Comparison of ENCODE assay signal across 1 cellular context in the genomic region with DNA sequence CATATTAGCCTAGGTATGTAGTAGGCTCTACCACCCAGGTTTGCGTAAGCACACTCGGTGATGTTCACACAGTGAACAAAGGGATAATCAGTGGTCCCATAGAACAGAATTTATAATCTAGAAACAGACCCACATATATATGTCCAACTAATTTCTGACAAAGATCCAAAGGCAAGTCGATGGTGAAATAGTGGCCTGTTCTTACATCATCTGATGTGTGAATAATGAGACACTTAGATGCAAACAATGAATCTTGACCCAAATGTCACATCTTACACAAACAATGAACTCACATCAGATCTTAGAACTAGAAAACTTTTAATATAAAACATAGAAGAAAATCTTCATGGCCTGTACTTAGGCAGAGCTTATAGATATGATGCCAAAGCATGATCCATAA.
TF ChIP-seq lines count a peak whose summit lies in the region.

No MANE protein-coding gene starts in this region.

TF ChIP-seq in WTC11, 78 proteins besides CTCF, POLR2A, EP300 and RAD21 (continued from another document):
- TF ChIP-seq, protein P1, sequence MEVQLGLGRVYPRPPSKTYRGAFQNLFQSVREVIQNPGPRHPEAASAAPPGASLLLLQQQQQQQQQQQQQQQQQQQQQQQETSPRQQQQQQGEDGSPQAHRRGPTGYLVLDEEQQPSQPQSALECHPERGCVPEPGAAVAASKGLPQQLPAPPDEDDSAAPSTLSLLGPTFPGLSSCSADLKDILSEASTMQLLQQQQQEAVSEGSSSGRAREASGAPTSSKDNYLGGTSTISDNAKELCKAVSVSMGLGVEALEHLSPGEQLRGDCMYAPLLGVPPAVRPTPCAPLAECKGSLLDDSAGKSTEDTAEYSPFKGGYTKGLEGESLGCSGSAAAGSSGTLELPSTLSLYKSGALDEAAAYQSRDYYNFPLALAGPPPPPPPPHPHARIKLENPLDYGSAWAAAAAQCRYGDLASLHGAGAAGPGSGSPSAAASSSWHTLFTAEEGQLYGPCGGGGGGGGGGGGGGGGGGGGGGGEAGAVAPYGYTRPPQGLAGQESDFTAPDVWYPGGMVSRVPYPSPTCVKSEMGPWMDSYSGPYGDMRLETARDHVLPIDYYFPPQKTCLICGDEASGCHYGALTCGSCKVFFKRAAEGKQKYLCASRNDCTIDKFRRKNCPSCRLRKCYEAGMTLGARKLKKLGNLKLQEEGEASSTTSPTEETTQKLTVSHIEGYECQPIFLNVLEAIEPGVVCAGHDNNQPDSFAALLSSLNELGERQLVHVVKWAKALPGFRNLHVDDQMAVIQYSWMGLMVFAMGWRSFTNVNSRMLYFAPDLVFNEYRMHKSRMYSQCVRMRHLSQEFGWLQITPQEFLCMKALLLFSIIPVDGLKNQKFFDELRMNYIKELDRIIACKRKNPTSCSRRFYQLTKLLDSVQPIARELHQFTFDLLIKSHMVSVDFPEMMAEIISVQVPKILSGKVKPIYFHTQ (CRISPR knock-in tag; IDR thresholded peaks at IDR 0.05), result no peak
